23 cellular contexts compared by ENCODE assay signal in genomic region chr10:71542476-71542875, GRCh38.
"Had no signal": no experiment of that assay in that cellular context is flagged by ENCODE, and none has a peak within 500 bp of the region (broad histone marks: within the 10 kb centered on the region; RNA-seq: fewer than 3 reads in every experiment).

No MANE protein-coding gene starts in this region.

- H3K27ac ChIP-seq: epithelial cell of prostate, foreskin keratinocyte, left lung, thoracic aorta, upper lobe of right lung had no signal

- H3K27me3 ChIP-seq: left lung, upper lobe of right lung had no signal

- H3K4me1 ChIP-seq: foreskin keratinocyte had no signal

- H3K36me3 ChIP-seq: left lung, thoracic aorta, upper lobe of right lung had no signal

- H3K9me3 ChIP-seq: left lung, thoracic aorta, upper lobe of right lung had no signal

- H3K4me3 ChIP-seq: left lung, thoracic aorta, upper lobe of right lung had no signal

- DNase-seq: activated CD4-positive, alpha-beta memory T cell treated with anti-CD3 and anti-CD28 coated beads, Interleukin-2, amount 10 ng/mL, durations not matched to agents 7 days and 5 days; activated CD4-positive, alpha-beta T cell treated with anti-CD3 and anti-CD28 coated beads for 48 hours; activated CD4-positive, CD25-positive, alpha-beta regulatory T cell; activated CD8-positive, alpha-beta memory T cell treated with anti-CD3 and anti-CD28 coated beads, Interleukin-2, amount 10 ng/mL, durations not matched to agents 7 days and 5 days; activated naive CD4-positive, alpha-beta T cell; activated naive CD8-positive, alpha-beta T cell treated with anti-CD3 and anti-CD28 coated beads for 36 hours; amniotic stem cell; effector memory CD8-positive, alpha-beta T cell; foreskin keratinocyte; hippocampal formation; kidney; left lung; midbrain; nephron progenitor cell; occipital lobe; stimulated activated CD4-positive, alpha-beta T cell treated with anti-CD3 and anti-CD28 coated beads, Interleukin-4, amount 100 ng/mL, for 24 hours; stimulated activated naive B cell treated with anti-CD40 and anti-IgM and Interleukin-4, amounts not matched to agents 10 μg/mL and 1 μg/mL and 100 μg/mL, for 72 hours; T-cell; upper lobe of right lung had no signal

- ATAC-seq: activated CD8-positive, alpha-beta memory T cell treated with anti-CD3 and anti-CD28 coated beads, Interleukin-2, amount 10 ng/mL, durations not matched to agents 7 days and 5 days; activated T-helper 17 cell treated with anti-CD3 and anti-CD28 coated beads, Interleukin-2, amount 50 U/mL, for 72 hours; effector memory CD8-positive, alpha-beta T cell; foreskin keratinocyte; left lung; sciatic nerve; stimulated activated naive B cell treated with anti-CD40 and anti-IgM and Interleukin-4, amounts not matched to agents 10 μg/mL and 1 μg/mL and 100 μg/mL, for 72 hours; T-cell; upper lobe of right lung had no signal
